In genomic region chr2:238523158-238524110, GRCh38 we compare ENCODE assay signal across 13 cellular contexts.
DNase-seq lines count a peak whose midpoint lies in the region; ATAC-seq, FAIRE-seq and TF ChIP-seq lines count a peak whose summit lies in the region.
"Had no signal": no experiment of that assay in that cellular context is flagged by ENCODE, and none has a peak within 500 bp of the region (broad histone marks: within the 10 kb centered on the region; RNA-seq: fewer than 3 reads in every experiment).

No MANE protein-coding gene starts in this region.

- no peaks in the 10 kb centered on the region for H3K9me3 Mint-ChIP-seq in activated CD8-positive, alpha-beta T cell treated with anti-CD3 and anti-CD28 coated beads for 36 hours
- H3K9me3 Mint-ChIP-seq: activated naive CD4-positive, alpha-beta T cell treated with anti-CD3 and anti-CD28 coated beads, Interleukin-2, amount 50 U/mL, for 24 hours had no signal

- no peak for ATAC-seq in activated CD8-positive, alpha-beta T cell treated with anti-CD3 and anti-CD28 coated beads for 36 hours

- H3K27ac Mint-ChIP-seq in activated CD8-positive, alpha-beta T cell treated with anti-CD3 and anti-CD28 coated beads for 36 hours: no peak overlapping the region
- H3K27ac Mint-ChIP-seq: activated naive CD4-positive, alpha-beta T cell treated with anti-CD3 and anti-CD28 coated beads, Interleukin-2, amount 50 U/mL, for 24 hours had no signal

- H3K4me1 Mint-ChIP-seq in activated CD8-positive, alpha-beta T cell treated with anti-CD3 and anti-CD28 coated beads for 36 hours (ENCODE audit: low read depth): no peaks in the 10 kb centered on the region
- H3K4me1 Mint-ChIP-seq: activated naive CD4-positive, alpha-beta T cell treated with anti-CD3 and anti-CD28 coated beads, Interleukin-2, amount 50 U/mL, for 24 hours had no signal

- H3K4me1 ChIP-seq in NT2/D1 (ENCODE audit: insufficient read depth, insufficient read length) (peaks cover 6% of the 10 kb centered on the region), ovary (ENCODE audit: insufficient read depth) (peaks cover 8% of the 10 kb centered on the region)

- CTCF ChIA-PET in activated CD8-positive, alpha-beta T cell treated with anti-CD3 and anti-CD28 coated beads for 36 hours (lab: Charles Lee): no interaction called here

- H3K27me3 Mint-ChIP-seq in activated CD8-positive, alpha-beta T cell treated with anti-CD3 and anti-CD28 coated beads for 36 hours: peaks cover 3% of the 10 kb centered on the region

- FAIRE-seq in GM19239 (lab: Jason Lieb, UNC): no peak

- H3K27ac ChIP-seq in ovary: no peak overlapping the region
- H3K27ac ChIP-seq: KMS-11 had no signal

- H3K27me3 ChIP-seq in NT2/D1 (ENCODE audit: insufficient read depth, insufficient read length): no peaks in the 10 kb centered on the region
- H3K27me3 ChIP-seq in ovary: no peaks in the 10 kb centered on the region

- WGBS in ovary, 3 donors: 19 to 25% (median 22%) methylated on average over 35 to 40 of the region's 40 CpGs

- H3K4me3 Mint-ChIP-seq in activated CD8-positive, alpha-beta T cell treated with anti-CD3 and anti-CD28 coated beads for 36 hours: no peak overlapping the region
- H3K4me3 Mint-ChIP-seq: activated naive CD4-positive, alpha-beta T cell treated with anti-CD3 and anti-CD28 coated beads, Interleukin-2, amount 50 U/mL, for 24 hours had no signal

- TF ChIP-seq POLR2A in ovary (IDR thresholded peaks at IDR 0.05): no peak

- intact Hi-C loops in ovary (cut with DNase I): loop anchor here in 1 of 4 donors (5.0 kb wide), 1 partner anchor 74 kb away; no protein-coding TSS in a partner anchor
- intact Hi-C loops in activated CD8-positive, alpha-beta T cell treated with anti-CD3 and anti-CD28 coated beads for 36 hours (cut with micrococcal nuclease): no loop called here

- DNase-seq in DMS 273 treated with DMSO at 0.1 percent for 48 hours (lab: John Stamatoyannopoulos, UW) (peak; percentile 14), NT2/D1 (ENCODE audit: low read depth, low spot score) (no peak), fibroblast of pulmonary artery (ENCODE audit: low read depth) (peak; percentile 17), ovary (peak; percentile 59 to 85 (median 65)), GM19239 (ENCODE audit: insufficient read length, low spot score) (no peak)
- DNase-seq in stimulated activated naive CD4-positive, alpha-beta T cell treated with Interleukin-2 at 50 U/mL for 16 hours (lab: John Stamatoyannopoulos, UW): no peak
- DNase-seq in activated CD4-positive, alpha-beta T cell treated with anti-CD3 and anti-CD28 coated beads, Interleukin-2, amount 50 U/mL, for 48 hours: no peak
- no peak for DNase-seq in activated CD8-positive, alpha-beta T cell treated with anti-CD3 and anti-CD28 coated beads for 36 hours
- DNase-seq: DMS79 treated with DMSO at 0.1 percent for 48 hours; hypothalamus; NK-92 treated with Interleukin-12 subunit alpha and Interleukin-12 subunit beta, amount 100 ng/mL, for 24 hours had no signal

- H3K9me3 ChIP-seq in NT2/D1 (ENCODE audit: insufficient read depth, low read length) (no peaks in the 10 kb centered on the region), ovary (no peaks in the 10 kb centered on the region)

- H3K36me3 Mint-ChIP-seq in activated CD8-positive, alpha-beta T cell treated with anti-CD3 and anti-CD28 coated beads for 36 hours (ENCODE audit: low read depth): no peaks in the 10 kb centered on the region
- H3K36me3 Mint-ChIP-seq: activated naive CD4-positive, alpha-beta T cell treated with anti-CD3 and anti-CD28 coated beads, Interleukin-2, amount 50 U/mL, for 24 hours had no signal

- H3K4me3 ChIP-seq in NT2/D1 (ENCODE audit: insufficient read length, low read depth) (no peak overlapping the region), fibroblast of pulmonary artery (replicated peaks; ENCODE audit: low read depth, low read length) (no peak overlapping the region), ovary (no peak overlapping the region)

- H3K36me3 ChIP-seq in NT2/D1 (ENCODE audit: insufficient read depth, insufficient read length, low read length): no peaks in the 10 kb centered on the region
- no peaks in the 10 kb centered on the region for H3K36me3 ChIP-seq in ovary

- peak; percentile 16 for TF ChIP-seq CTCF in fibroblast of pulmonary artery (IDR thresholded peaks at IDR 0.05; ENCODE audit: low read length, missing control alignments)
- peak in 1 of 3 donors; percentile 47 for TF ChIP-seq CTCF in ovary (IDR thresholded peaks at IDR 0.05)
- TF ChIP-seq CTCF in activated CD8-positive, alpha-beta T cell treated with anti-CD3 and anti-CD28 coated beads for 36 hours (IDR thresholded peaks at IDR 0.05): no peak

- TF ChIP-seq EP300 in ovary (IDR thresholded peaks at IDR 0.05): no peak

- POLR2A ChIA-PET in activated CD8-positive, alpha-beta T cell treated with anti-CD3 and anti-CD28 coated beads for 36 hours (lab: Charles Lee): no interaction called here

- peak overlapping the region; percentile 5 for H3K9ac ChIP-seq in NT2/D1 (ENCODE audit: insufficient read length, low read depth)
- H3K9ac ChIP-seq: KMS-11 had no signal

Comparison
In these comparisons a context has a peak if more than half of its experiments do, and no peak if none do; other contexts are left out.
1. DNase-seq: peak in DMS 273 treated with DMSO at 0.1 percent for 48 hours (single experiment), fibroblast of pulmonary artery (single experiment) and ovary (5 of 5); none in NT2/D1 (single experiment), stimulated activated naive CD4-positive, alpha-beta T cell treated with Interleukin-2 at 50 U/mL for 16 hours (single experiment), activated CD4-positive, alpha-beta T cell treated with anti-CD3 and anti-CD28 coated beads, Interleukin-2, amount 50 U/mL, for 48 hours (0 of 2), activated CD8-positive, alpha-beta T cell treated with anti-CD3 and anti-CD28 coated beads for 36 hours (single experiment) and GM19239 (single experiment).